Comparison of ENCODE assay signal across 23 cellular contexts in the genomic region with DNA sequence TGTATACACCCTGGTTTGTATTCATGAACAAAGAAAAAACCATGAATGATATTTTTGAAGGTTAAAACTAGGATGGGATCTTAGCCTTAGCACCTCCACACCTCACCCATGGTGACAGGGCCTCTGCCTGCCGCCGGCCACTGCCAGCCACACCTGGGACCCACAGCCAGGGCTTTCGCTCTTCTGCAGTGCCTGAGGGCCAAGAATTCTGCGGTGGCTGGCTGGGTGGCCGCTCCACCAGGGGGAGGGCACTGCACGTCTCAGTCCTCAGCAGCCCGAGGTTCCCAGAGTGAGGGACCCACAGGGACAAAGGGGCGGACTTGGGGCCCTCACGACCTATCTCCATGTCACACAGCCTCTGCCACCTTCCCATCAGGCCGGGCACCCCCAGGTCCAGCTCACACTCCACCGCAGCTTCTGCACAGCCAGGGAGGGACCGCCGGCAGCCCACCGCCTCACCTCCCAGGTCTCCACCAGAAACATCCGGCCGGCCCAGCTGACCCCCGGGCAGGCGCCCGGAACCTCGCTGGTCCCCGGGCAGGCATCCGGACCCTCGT. TPM values are rescaled to one million over a fixed set of nuclear protein-coding genes. Genes with fewer than 3 reads are reported as not detected.
"Had no signal": no experiment of that assay in that cellular context is flagged by ENCODE, and none has a peak within 500 bp of the region (broad histone marks: within the 10 kb centered on the region; RNA-seq: fewer than 3 reads in every experiment).

No MANE protein-coding gene starts in this region.

- H3K27me3 Mint-ChIP-seq: stimulated activated memory B cell treated with anti-CD40 and anti-IgM and Interleukin-4, amounts not matched to agents 10 μg/mL and 1 μg/mL and 100 μg/mL, for 72 hours; stimulated activated naive CD8-positive, alpha-beta T cell treated with anti-CD3 and anti-CD28 coated beads, Interleukin-15, Interleukin-2, amounts not matched to agents 100 ng/mL and 50 ng/mL, for 24 hours had no signal

- DNase-seq: cortex of kidney; effector CD8-positive, alpha-beta T cell; hypothalamus; natural killer cell; nucleus accumbens; stimulated activated CD4-positive, alpha-beta T cell treated with anti-CD3 and anti-CD28 coated beads, Interleukin-4, amount 100 ng/mL, for 1 hour; stimulated activated CD8-positive, alpha-beta memory T cell treated with anti-CD3 and anti-CD28 coated beads, Interleukin-4, amount 100 ng/mL, for 48 hours; tibial artery; uterus had no signal

- H3K36me3 Mint-ChIP-seq: natural killer cell; stimulated activated memory B cell treated with anti-CD40 and anti-IgM and Interleukin-4, amounts not matched to agents 10 μg/mL and 1 μg/mL and 100 μg/mL, for 72 hours had no signal

- ATAC-seq: pancreas had no signal

- H3K27me3 ChIP-seq: dorsolateral prefrontal cortex, heart left ventricle, pancreas, right lobe of liver, tibial artery, upper lobe of left lung, uterus had no signal

- H3K4me1 Mint-ChIP-seq: mesothelial cell of epicardium, neural crest cell had no signal

- H3K27ac Mint-ChIP-seq: mesothelial cell of epicardium; natural killer cell; stimulated activated memory B cell treated with anti-CD40 and anti-IgM and Interleukin-4, amounts not matched to agents 10 μg/mL and 1 μg/mL and 100 μg/mL, for 72 hours; stimulated activated naive CD8-positive, alpha-beta T cell treated with anti-CD3 and anti-CD28 coated beads, Interleukin-15, Interleukin-2, amounts not matched to agents 100 ng/mL and 50 ng/mL, for 24 hours had no signal

- H3K9me3 ChIP-seq: heart left ventricle, pancreas, prostate gland, right lobe of liver, tibial artery, upper lobe of left lung, uterus had no signal

- H3K4me3 Mint-ChIP-seq: mesothelial cell of epicardium; natural killer cell; neural crest cell; stimulated activated memory B cell treated with anti-CD40 and anti-IgM and Interleukin-4, amounts not matched to agents 10 μg/mL and 1 μg/mL and 100 μg/mL, for 72 hours; stimulated activated naive CD8-positive, alpha-beta T cell treated with anti-CD3 and anti-CD28 coated beads, Interleukin-15, Interleukin-2, amounts not matched to agents 100 ng/mL and 50 ng/mL, for 24 hours had no signal

- H3K9me3 Mint-ChIP-seq: mesothelial cell of epicardium; natural killer cell; neural crest cell; stimulated activated memory B cell treated with anti-CD40 and anti-IgM and Interleukin-4, amounts not matched to agents 10 μg/mL and 1 μg/mL and 100 μg/mL, for 72 hours; stimulated activated naive CD8-positive, alpha-beta T cell treated with anti-CD3 and anti-CD28 coated beads, Interleukin-15, Interleukin-2, amounts not matched to agents 100 ng/mL and 50 ng/mL, for 24 hours had no signal

- H3K4me3 ChIP-seq: pancreas, prostate gland, right lobe of liver, tibial artery had no signal

- H3K27ac ChIP-seq: pancreas, prostate gland, right lobe of liver, tibial artery, uterus had no signal

- H3K36me3 ChIP-seq: heart left ventricle, pancreas, prostate gland, right lobe of liver, tibial artery, upper lobe of left lung, uterus had no signal

- H3K4me1 ChIP-seq: pancreas, prostate gland, right lobe of liver had no signal

RNA-seq across cellular contexts. Expression of a gene that starts 25.1 kb away (rescaled TPM):
- total RNA-seq: esophagus mucosa, frontal cortex, heart left ventricle, natural killer cell, temporal lobe had no signal
- polyA plus RNA-seq: fibroblast of lung, heart left ventricle had no signal
